1 cellular context compared by ENCODE assay signal in genomic region chr21:41712730-41713129, GRCh38.
TF ChIP-seq lines count a peak whose summit lies in the region.

No MANE protein-coding gene starts in this region.

TF ChIP-seq in HepG2, 621 proteins besides CTCF, POLR2A, EP300 and RAD21 (continued from another document and continues in another):
- TF ChIP-seq NFYC (CRISPR knock-in tag; IDR thresholded peaks at IDR 0.05): no peak
- peak; percentile 65; the same call in 1 of the 2 replicates for TF ChIP-seq SOX5 (CRISPR knock-in tag; IDR thresholded peaks at IDR 0.05; ENCODE audit: borderline replicate concordance)
- TF ChIP-seq ZNF773 (CRISPR knock-in tag; IDR thresholded peaks at IDR 0.05; ENCODE audit: borderline replicate concordance): no peak
- no peak for TF ChIP-seq BORCS8-MEF2B (CRISPR knock-in tag; IDR thresholded peaks at IDR 0.05)
- TF ChIP-seq THYN1 (CRISPR knock-in tag; IDR thresholded peaks at IDR 0.05; ENCODE audit: borderline replicate concordance, low read depth): no peak
- no peak for TF ChIP-seq ZNF543 (CRISPR knock-in tag; IDR thresholded peaks at IDR 0.05)
- TF ChIP-seq HINFP (CRISPR knock-in tag; IDR thresholded peaks at IDR 0.05; ENCODE audit: low read depth): no peak
- no peak for TF ChIP-seq MZF1 (CRISPR knock-in tag; IDR thresholded peaks at IDR 0.05; ENCODE audit: borderline replicate concordance)
- TF ChIP-seq TEF (CRISPR knock-in tag; IDR thresholded peaks at IDR 0.05): no peak
- no peak for TF ChIP-seq HOMEZ (CRISPR knock-in tag; IDR thresholded peaks at IDR 0.05; ENCODE audit: low read depth)
- no peak for TF ChIP-seq CBX5 (CRISPR knock-in tag; IDR thresholded peaks at IDR 0.05; ENCODE audit: borderline replicate concordance)
- no peak for TF ChIP-seq KDM3A (CRISPR knock-in tag; IDR thresholded peaks at IDR 0.05; ENCODE audit: low read depth)
- TF ChIP-seq ZKSCAN5 (CRISPR knock-in tag; IDR thresholded peaks at IDR 0.05): no peak
- TF ChIP-seq FOXA3 (CRISPR knock-in tag; IDR thresholded peaks at IDR 0.05): peak; percentile 89
- peak; percentile 41 for TF ChIP-seq HNF4A (CRISPR knock-in tag; IDR thresholded peaks at IDR 0.05)
- TF ChIP-seq POLR2AphosphoS2 (IDR thresholded peaks at IDR 0.05; ENCODE audit: low read depth, low read length): no peak
- TF ChIP-seq GMEB2 (CRISPR knock-in tag; IDR thresholded peaks at IDR 0.05; ENCODE audit: low read depth): no peak
- TF ChIP-seq ZNF770 (CRISPR knock-in tag; IDR thresholded peaks at IDR 0.05): no peak
- no peak for TF ChIP-seq ZNF431 (CRISPR knock-in tag; IDR thresholded peaks at IDR 0.05; ENCODE audit: borderline replicate concordance, low read depth)
- TF ChIP-seq ZNF569 (CRISPR knock-in tag; IDR thresholded peaks at IDR 0.05; ENCODE audit: borderline replicate concordance): no peak
- TF ChIP-seq ZBTB8A (CRISPR knock-in tag; IDR thresholded peaks at IDR 0.05; ENCODE audit: borderline replicate concordance, low read depth): no peak
- TF ChIP-seq BRD4 (CRISPR knock-in tag; IDR thresholded peaks at IDR 0.05): no peak
- no peak for TF ChIP-seq HOXA5 (CRISPR knock-in tag; IDR thresholded peaks at IDR 0.05)
- no peak for TF ChIP-seq ZHX1 (CRISPR knock-in tag; IDR thresholded peaks at IDR 0.05; ENCODE audit: low read depth)
- TF ChIP-seq TGIF2 (CRISPR knock-in tag; IDR thresholded peaks at IDR 0.05): no peak
- TF ChIP-seq ZNF558 (CRISPR knock-in tag; IDR thresholded peaks at IDR 0.05; ENCODE audit: borderline replicate concordance): no peak
- TF ChIP-seq ZNF367 (CRISPR knock-in tag; IDR thresholded peaks at IDR 0.05; ENCODE audit: borderline replicate concordance): no peak
- TF ChIP-seq PHB2 (IDR thresholded peaks at IDR 0.05; ENCODE audit: partially characterized antibody): no peak
- no peak for TF ChIP-seq ZNF414 (CRISPR knock-in tag; IDR thresholded peaks at IDR 0.05)
- TF ChIP-seq ZNF746 (CRISPR knock-in tag; IDR thresholded peaks at IDR 0.05): no peak
- no peak for TF ChIP-seq NFIC (IDR thresholded peaks at IDR 0.05; ENCODE audit: low read length)
- no peak for TF ChIP-seq ZNF597 (CRISPR knock-in tag; IDR thresholded peaks at IDR 0.05)
- no peak for TF ChIP-seq ZNF407 (CRISPR knock-in tag; IDR thresholded peaks at IDR 0.05; ENCODE audit: not compliant biosample characterization)
- TF ChIP-seq SP2 (CRISPR knock-in tag; IDR thresholded peaks at IDR 0.05): no peak
- 0 out of 2 replicates have a peak, but pooled peaks have one; percentile 15 for TF ChIP-seq TFE3 (CRISPR knock-in tag; IDR thresholded peaks at IDR 0.05)
